In genomic region chr17:79714129-79714528, GRCh38 we compare ENCODE assay signal across 18 cellular contexts. TPM values are rescaled to one million over a fixed set of nuclear protein-coding genes. Genes with fewer than 3 reads are reported as not detected.
A peak's percentile ranks its signal among the peaks of the same experiment; 100 is the strongest.
DNase-seq lines count a peak whose midpoint lies in the region; FAIRE-seq and TF ChIP-seq lines count a peak whose summit lies in the region.
"Had no signal": no experiment of that assay in that cellular context is flagged by ENCODE, and none has a peak within 500 bp of the region (broad histone marks: within the 10 kb centered on the region; RNA-seq: fewer than 3 reads in every experiment).

No MANE protein-coding gene starts in this region.

- H3K23ac ChIP-seq in H1 (ENCODE audit: insufficient read length), result no peak overlapping the region

- DNase-seq in NCI-H82 (lab: John Stamatoyannopoulos, UW), result peak; percentile 23
- no peak for DNase-seq in NCI-H82 treated with DMSO at 0.1 percent for 48 hours (lab: John Stamatoyannopoulos, UW; ENCODE audit: unreplicated experiment)
- no peak for DNase-seq in H1 (ENCODE audit: low read depth in 1 of 2, low spot score in 2 of 2)
- DNase-seq in small intestine, result peak; percentile 72
- DNase-seq in NCI-H1930 (lab: John Stamatoyannopoulos, UW), result no peak
- no peak for DNase-seq in KG1 (lab: John Stamatoyannopoulos, UW)
- DNase-seq: AML-193; C1 segment of cervical spinal cord; Calu3; CD4-positive, alpha-beta T cell; DMS 273 treated with DMSO at 0.1 percent for 48 hours; H9 had no signal

- no peak overlapping the region for H2BK12ac ChIP-seq in H1 (ENCODE audit: low read depth, low read length)

- TF ChIP-seq EP300 in H1 (IDR thresholded peaks at IDR 0.05; ENCODE audit: borderline replicate concordance in 1 of 2, low read depth in 2 of 2, low read length in 2 of 2), result no peak

- no peak overlapping the region for H4K5ac ChIP-seq in H1 (ENCODE audit: insufficient read length, low read depth, low read length)

- no peaks in the 10 kb centered on the region for H3K79me1 ChIP-seq in H1 (ENCODE audit: low read depth, low read length)

- H4K91ac ChIP-seq in H1 (replicated peaks; ENCODE audit: insufficient read length, low read length), result no peak overlapping the region

- no peaks in the 10 kb centered on the region for H3K27me3 ChIP-seq in BLaER1 treated with 17β-estradiol and CSF1 and Interleukin-3, amounts not matched to agents 10 nM and 100 nM
- H3K27me3 ChIP-seq in H1 (replicated peaks in 1 of 4; ENCODE audit: control insufficient read depth in 3 of 4, extremely low read depth in 1 of 4, insufficient read depth in 3 of 4, low read length in 3 of 4) (no peaks in the 10 kb centered on the region), small intestine (ENCODE audit: control insufficient read depth in 2 of 2, insufficient read depth in 2 of 2, low read length in 2 of 2) (peaks cover 0 to 6% of the 10 kb centered on the region in 2 donors)

- CTCF ChIA-PET in H1 (lab: Charles Lee; ENCODE audit: partially characterized antibody), result interaction anchor here (1.0 kb wide), 1 partner anchor 9 kb away, joined by 3 read pairs; no protein-coding TSS in a partner anchor

- POLR2A ChIA-PET in H1 (lab: Charles Lee; ENCODE audit: partially characterized antibody), result no interaction called here

- 0 out of 22 replicates have a peak overlapping the region, but pooled peaks of 1 of the 11 experiments have one; percentile 18 for H3K9ac ChIP-seq in BLaER1 treated with 17β-estradiol and CSF1 and Interleukin-3, amounts not matched to agents 10 nM and 100 nM
- no peak overlapping the region for H3K9ac ChIP-seq in H1 (replicated peaks in 1 of 4; ENCODE audit: extremely low read depth in 1 of 4, low read depth in 3 of 4, low read length in 3 of 4)

- peaks cover 0 to 49% (median 33%) of the 10 kb centered on the region in 10 experiments; a peak in 16 of 20 replicates for H3K4me1 ChIP-seq in BLaER1 treated with 17β-estradiol and CSF1 and Interleukin-3, amounts not matched to agents 10 nM and 100 nM
- H3K4me1 ChIP-seq in H1 (replicated peaks in 1 of 4; ENCODE audit: control insufficient read depth in 3 of 4, insufficient read depth in 4 of 4, low read length in 3 of 4) (no peaks in the 10 kb centered on the region), small intestine (ENCODE audit: control insufficient read depth in 2 of 2, insufficient read depth in 1 of 2, low read depth in 1 of 2, low read length in 1 of 2) (no peaks in the 10 kb centered on the region)

- no peak overlapping the region for H3K4ac ChIP-seq in H1 (replicated peaks; ENCODE audit: insufficient read length, low read depth, low read length)

- FAIRE-seq in H1 (lab: Jason Lieb, UNC) (no peak), small intestine (lab: Jason Lieb, UNC) (no peak)
- FAIRE-seq: G401.6, GM12891 had no signal

- no peak overlapping the region for H2BK15ac ChIP-seq in H1 (ENCODE audit: low read length)

- no peaks in the 10 kb centered on the region for H3K36me3 ChIP-seq in BLaER1 treated with 17β-estradiol and CSF1 and Interleukin-3, amounts not matched to agents 10 nM and 100 nM
- H3K36me3 ChIP-seq in H1 (ENCODE audit: control insufficient read depth in 2 of 4, insufficient read depth in 4 of 4, low read length in 3 of 4) (no peaks in the 10 kb centered on the region), small intestine (ENCODE audit: control insufficient read depth in 2 of 2, insufficient read depth in 2 of 2, low read length in 2 of 2) (no peaks in the 10 kb centered on the region)

- no peak for TF ChIP-seq CTCF in H1 (IDR thresholded peaks at IDR 0.05; ENCODE audit: control extremely low read depth in 1 of 3, insufficient read depth in 1 of 3, low read depth in 1 of 3, low read length in 3 of 3)

- peak overlapping the region; percentile 87; the same call in 1 of the 2 replicates for H4K8ac ChIP-seq in H1 (ENCODE audit: extremely low read depth, insufficient read depth, low read length)

- no peak overlapping the region for H2AFZ ChIP-seq in H1 (ENCODE audit: low read length)
- H2AFZ ChIP-seq: GM23338 had no signal

- no peak for TF ChIP-seq POLR2A in H1 (IDR thresholded peaks at IDR 0.05; ENCODE audit: control extremely low read depth in 1 of 2, low read depth in 2 of 2, low read length in 2 of 2)

- 80% methylated on average over 4 of the region's 7 CpGs; no CpG with 5 or more reads in 1 of the 2 experiments for WGBS in H1 (ENCODE audit: extremely low coverage in 1 of 2, insufficient coverage in 1 of 2, insufficient read length in 1 of 2, insufficient replicate concordance in 2 of 2, low coverage in 1 of 2, low lambda C conversion rate in 2 of 2, missing lambda C conversion rate in 1 of 2), 2 experiments
- WGBS in small intestine, 3 donors, result 23 to 55% (median 45%) methylated on average over 7 of the region's 7 CpGs

- H2AK5ac ChIP-seq in H1 (ENCODE audit: low read depth, low read length), result no peak overlapping the region

- no peak overlapping the region for H3K56ac ChIP-seq in H1 (replicated peaks; ENCODE audit: insufficient read length, low read depth, low read length)

- peak overlapping the region in 9 of 11 experiments; percentile 23 to 73 (median 48); a peak in 15 of 22 replicates for H3K4me2 ChIP-seq in BLaER1 treated with 17β-estradiol and CSF1 and Interleukin-3, amounts not matched to agents 10 nM and 100 nM
- H3K4me2 ChIP-seq in H1 (ENCODE audit: insufficient read depth in 1 of 2, low read depth in 2 of 2, low read length in 2 of 2), result no peak overlapping the region
- H3K4me2 ChIP-seq: GM23338 had no signal

- no peaks in the 10 kb centered on the region for H3K9me3 ChIP-seq in BLaER1 treated with 17β-estradiol and CSF1 and Interleukin-3, amounts not matched to agents 10 nM and 100 nM (replicated peaks in 1 of 11)
- no peaks in the 10 kb centered on the region for H3K9me3 ChIP-seq in H1 (ENCODE audit: insufficient read depth in 2 of 2, low read depth in 1 of 2, low read length in 1 of 2)
- H3K9me3 ChIP-seq in small intestine (ENCODE audit: control insufficient read depth, low read depth), result no peaks in the 10 kb centered on the region

- H3K23me2 ChIP-seq in H1 (ENCODE audit: low read depth, low read length), result no peaks in the 10 kb centered on the region

- no peak overlapping the region for H3K14ac ChIP-seq in H1 (ENCODE audit: insufficient read length)

- H2BK20ac ChIP-seq in H1 (ENCODE audit: low read length), result no peak overlapping the region

- no peak overlapping the region for H3K4me3 ChIP-seq in BLaER1 treated with 17β-estradiol and CSF1 and Interleukin-3, amounts not matched to agents 10 nM and 100 nM
- H3K4me3 ChIP-seq in H1 (ENCODE audit: extremely low read depth in 1 of 4, insufficient read depth in 2 of 4, low read depth in 3 of 4, low read length in 4 of 4), result no peak overlapping the region
- no peak overlapping the region for H3K4me3 ChIP-seq in small intestine (ENCODE audit: low read depth in 1 of 2, low read length in 2 of 2)
- H3K4me3 ChIP-seq: GM23338 had no signal

- H3K18ac ChIP-seq in H1 (ENCODE audit: extremely low read depth, low read length), result no peak overlapping the region

- H3K27ac ChIP-seq in BLaER1 treated with 17β-estradiol and CSF1 and Interleukin-3, amounts not matched to agents 10 nM and 100 nM, result no peak overlapping the region
- H3K27ac ChIP-seq in H1 (ENCODE audit: low read depth, low read length) (no peak overlapping the region), small intestine (ENCODE audit: low read depth in 1 of 2, low read length in 1 of 2) (peak overlapping the region in 1 of 2 donors; percentile 69)
- H3K27ac ChIP-seq: 22Rv1 had no signal

- TF ChIP-seq RAD21 in H1 (IDR thresholded peaks at IDR 0.05 in 1 of 2, conservative IDR thresholded peaks at IDR 0.05 in 1 of 2; ENCODE audit: low read depth in 2 of 2, low read length in 2 of 2), result no peak

- H3K79me2 ChIP-seq in H1 (ENCODE audit: control insufficient read depth in 1 of 2, insufficient read depth in 2 of 2, low read length in 2 of 2), result no peaks in the 10 kb centered on the region

- no peak overlapping the region for H2BK120ac ChIP-seq in H1 (replicated peaks; ENCODE audit: low read depth, low read length)

- no peak overlapping the region for H2BK5ac ChIP-seq in H1 (ENCODE audit: low read depth, low read length)

- H4K20me1 ChIP-seq in BLaER1 treated with 17β-estradiol and CSF1 and Interleukin-3, amounts not matched to agents 10 nM and 100 nM, result no peaks in the 10 kb centered on the region; a peak in 2 of 22 replicates
- H4K20me1 ChIP-seq in H1 (replicated peaks in 1 of 2; ENCODE audit: control insufficient read depth in 1 of 2, insufficient read depth in 2 of 2, low read length in 2 of 2), result no peaks in the 10 kb centered on the region

TF ChIP-seq in H1, 55 proteins besides CTCF, POLR2A, EP300 and RAD21 (continues in another document):
- no peak for TF ChIP-seq CBX8 (IDR thresholded peaks at IDR 0.05; ENCODE audit: borderline replicate concordance, low read depth, low read length)
- TF ChIP-seq CEBPB (IDR thresholded peaks at IDR 0.05; ENCODE audit: low read depth, low read length), result no peak
- no peak for TF ChIP-seq CTBP2 (IDR thresholded peaks at IDR 0.05; ENCODE audit: borderline replicate concordance, insufficient read depth, insufficient read length, low read length)
- TF ChIP-seq PHF8 (conservative IDR thresholded peaks at IDR 0.05; ENCODE audit: low read depth, low read length), result no peak
- no peak for TF ChIP-seq GABPA (IDR thresholded peaks at IDR 0.05; ENCODE audit: borderline replicate concordance, insufficient read depth, low read length)
- TF ChIP-seq GTF2F1 (IDR thresholded peaks at IDR 0.05; ENCODE audit: borderline replicate concordance, low read depth, low read length), result no peak
- TF ChIP-seq CHD1 (IDR thresholded peaks at IDR 0.05; ENCODE audit: low read depth, low read length), result no peak
- no peak for TF ChIP-seq NANOG (IDR thresholded peaks at IDR 0.05; ENCODE audit: insufficient read depth, low read depth, low read length, poor library complexity, severe bottlenecking)
- TF ChIP-seq SP4 (IDR thresholded peaks at IDR 0.05; ENCODE audit: low read length), result no peak
- TF ChIP-seq RXRA (IDR thresholded peaks at IDR 0.05; ENCODE audit: insufficient read depth, low read depth, low read length), result no peak
- no peak for TF ChIP-seq TAF1 (IDR thresholded peaks at IDR 0.05; ENCODE audit: low read depth, low read length)

RNA-seq across cellular contexts. Expression of gene ENPP7, which starts 16.6 kb away (rescaled TPM):
- not detected in 2 replicates for total RNA-seq in H1 (2021; fragmentation: NEBNext Ultra II Directional; extraction: Animal tissue kit (Norgen Biotek cat#: 25700))
- not detected in 2 replicates for polyA plus RNA-seq in H1 (2011; rRNA removed)
- not detected for polyA plus RNA-seq in H1 (2011; cell fraction: cytosol; rRNA removed)
- not detected for polyA plus RNA-seq in H1 (2011; cell fraction: nucleus; rRNA removed)
- not detected in 4 replicates for polyA plus RNA-seq in H1 (2012, experiment 1 of 2)
- not detected for polyA plus RNA-seq in H1 (2012, experiment 2 of 2)
- polyA plus RNA-seq in H1 (2013, experiment 1 of 2), result not detected
- polyA plus RNA-seq in H1 (2013, experiment 2 of 2), result not detected
- polyA minus RNA-seq in H1 (2011; rRNA and poly(A)+ RNA removed), result not detected in 2 replicates
- not detected for polyA minus RNA-seq in H1 (2011; cell fraction: cytosol; rRNA and poly(A)+ RNA removed)
- polyA minus RNA-seq in H1 (2011; cell fraction: nucleus; rRNA and poly(A)+ RNA removed), result not detected
- polyA plus RNA-seq in small intestine, result 100 to 1,000 TPM in 2 of 3 donors, 10 to 100 TPM in 1; 15.3 to 197 (median 114) TPM
- total RNA-seq: Calu3; CD4-positive, alpha-beta T cell; GM23338; H9; HT-29 had no signal
- polyA plus RNA-seq: GM23338 had no signal

Comparison
In these comparisons a context has a peak if more than half of its experiments do, and no peak if none do; other contexts are left out.
1. DNase-seq: peak in NCI-H82 (single experiment) and small intestine (single experiment); none in NCI-H82 treated with DMSO at 0.1 percent for 48 hours (single experiment), H1 (0 of 2), NCI-H1930 (0 of 2) and KG1 (single experiment).
2. H3K4me2 ChIP-seq: peak in BLaER1 treated with 17β-estradiol and CSF1 and Interleukin-3, amounts not matched to agents 10 nM and 100 nM (9 of 11); none in H1 (0 of 2).
3. RNA of gene ENPP7, which starts 16.6 kb away (polyA plus RNA-seq): 15.3 to 197 TPM in small intestine; not detected in H1; every median in the first group is over 10 times any median in the second.